In the genomic region with DNA sequence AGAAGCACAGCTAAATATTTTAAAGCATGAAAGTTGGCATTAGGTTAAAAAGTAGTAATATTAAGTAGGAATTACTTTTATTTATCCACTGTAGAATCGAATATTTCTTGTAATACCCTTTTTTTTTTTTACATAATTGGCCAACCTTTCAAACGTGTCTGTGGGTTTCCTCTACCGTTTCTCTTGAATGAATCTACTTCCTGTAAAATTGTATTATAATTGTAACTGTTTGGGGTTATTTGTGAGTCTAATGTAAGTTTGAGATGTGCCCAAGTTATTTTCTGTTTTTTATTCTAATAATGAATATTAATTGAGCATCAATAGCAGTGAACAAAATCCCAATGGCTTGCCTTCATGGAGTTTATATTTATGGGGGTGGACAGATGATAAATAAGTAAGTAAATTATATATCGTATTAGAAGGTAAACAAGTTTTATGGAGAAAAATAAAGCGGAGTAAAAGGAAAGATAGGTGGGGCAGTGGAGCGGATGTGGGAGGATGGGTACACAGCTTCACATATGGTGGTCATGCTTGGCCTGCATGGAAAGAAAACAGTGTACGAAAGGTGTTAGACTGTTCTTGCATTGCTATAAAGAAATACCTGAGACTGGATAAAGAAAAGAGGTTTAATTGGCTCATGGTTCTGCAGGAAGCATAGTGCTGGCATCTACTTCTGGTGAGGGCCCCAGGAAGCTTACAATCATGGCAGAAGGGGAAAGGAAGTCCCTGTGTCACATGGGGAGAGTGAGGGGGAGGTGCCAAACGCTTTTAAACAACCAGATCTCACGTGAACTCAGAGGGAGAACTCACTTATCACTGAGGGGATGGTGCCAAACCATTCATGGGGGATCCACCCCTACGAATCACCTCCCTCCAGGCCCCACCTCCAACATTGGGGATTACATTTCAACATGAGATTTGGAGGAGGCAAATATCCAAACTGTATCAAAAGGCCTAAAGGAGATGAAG, we compare ENCODE assay signal across 1 cellular context.
TF ChIP-seq lines count a peak whose summit lies in the region.

No MANE protein-coding gene starts in this region.

TF ChIP-seq in K562, 482 proteins besides CTCF, POLR2A, EP300 and RAD21:
- TF ChIP-seq, protein P1, sequence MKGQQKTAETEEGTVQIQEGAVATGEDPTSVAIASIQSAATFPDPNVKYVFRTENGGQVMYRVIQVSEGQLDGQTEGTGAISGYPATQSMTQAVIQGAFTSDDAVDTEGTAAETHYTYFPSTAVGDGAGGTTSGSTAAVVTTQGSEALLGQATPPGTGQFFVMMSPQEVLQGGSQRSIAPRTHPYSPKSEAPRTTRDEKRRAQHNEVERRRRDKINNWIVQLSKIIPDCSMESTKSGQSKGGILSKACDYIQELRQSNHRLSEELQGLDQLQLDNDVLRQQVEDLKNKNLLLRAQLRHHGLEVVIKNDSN (CRISPR knock-in tag; IDR thresholded peaks at IDR 0.05), result peak; percentile 44; the same call in 1 of the 2 replicates
- TF ChIP-seq, protein P2, sequence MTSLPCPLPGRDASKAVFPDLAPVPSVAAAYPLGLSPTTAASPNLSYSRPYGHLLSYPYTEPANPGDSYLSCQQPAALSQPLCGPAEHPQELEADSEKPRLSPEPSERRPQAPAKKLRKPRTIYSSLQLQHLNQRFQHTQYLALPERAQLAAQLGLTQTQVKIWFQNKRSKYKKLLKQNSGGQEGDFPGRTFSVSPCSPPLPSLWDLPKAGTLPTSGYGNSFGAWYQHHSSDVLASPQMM (CRISPR knock-in tag; IDR thresholded peaks at IDR 0.05), result no peak
- TF ChIP-seq CHD2 (IDR thresholded peaks at IDR 0.05; ENCODE audit: low read depth, low read length) (peak; percentile 69), ZNF316 (IDR thresholded peaks at IDR 0.05) (peak; percentile 45)
- TF ChIP-seq, protein P3, sequence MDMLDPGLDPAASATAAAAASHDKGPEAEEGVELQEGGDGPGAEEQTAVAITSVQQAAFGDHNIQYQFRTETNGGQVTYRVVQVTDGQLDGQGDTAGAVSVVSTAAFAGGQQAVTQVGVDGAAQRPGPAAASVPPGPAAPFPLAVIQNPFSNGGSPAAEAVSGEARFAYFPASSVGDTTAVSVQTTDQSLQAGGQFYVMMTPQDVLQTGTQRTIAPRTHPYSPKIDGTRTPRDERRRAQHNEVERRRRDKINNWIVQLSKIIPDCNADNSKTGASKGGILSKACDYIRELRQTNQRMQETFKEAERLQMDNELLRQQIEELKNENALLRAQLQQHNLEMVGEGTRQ (CRISPR knock-in tag; IDR thresholded peaks at IDR 0.05), result peak; percentile 47
